8 cellular contexts compared by ENCODE assay signal in the genomic region with DNA sequence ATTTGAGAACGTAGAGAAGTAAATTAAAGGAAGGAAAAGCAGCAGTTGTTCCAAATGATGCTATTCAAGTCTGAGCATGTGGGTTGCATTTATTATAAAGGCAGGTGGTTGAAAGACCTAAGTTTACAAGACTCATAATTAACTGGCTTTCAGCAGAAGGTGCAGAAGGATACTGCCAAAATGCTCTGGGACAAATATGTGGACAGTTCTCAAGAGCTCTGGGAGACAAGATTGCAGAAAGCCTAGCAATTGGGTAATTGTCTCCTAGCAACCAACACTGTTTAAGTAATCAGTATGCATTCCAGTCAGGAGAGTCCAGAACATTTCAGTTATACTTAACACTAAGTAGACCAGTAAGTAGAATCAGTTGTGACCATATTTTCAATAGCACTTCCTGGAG.
A peak's percentile ranks its signal among the peaks of the same experiment; 100 is the strongest.
DNase-seq lines count a peak whose midpoint lies in the region; ATAC-seq and TF ChIP-seq lines count a peak whose summit lies in the region.

No MANE protein-coding gene starts in this region.

- TF ChIP-seq POLR2A in suprapubic skin (IDR thresholded peaks at IDR 0.05), result no peak

- H3K36me3 ChIP-seq in suprapubic skin, result peaks cover 16% of the 10 kb centered on the region

- H3K4me1 ChIP-seq in suprapubic skin, result peaks cover 51% of the 10 kb centered on the region

- peak; percentile 80 for DNase-seq in M059J (ENCODE audit: low read depth)
- peak; percentile 88 for DNase-seq in MCF 10A (ENCODE audit: unreplicated experiment)
- peak; percentile 68 for DNase-seq in kidney tubule cell (ENCODE audit: low spot score)
- DNase-seq in suprapubic skin (ENCODE audit: low spot score in 2 of 2), result no peak
- no peak for DNase-seq in stimulated activated CD4-positive, alpha-beta T cell treated with anti-CD3 and anti-CD28 coated beads, Interleukin-1b, Interleukin-23, amount 100 ng/mL, for 48 hours
- DNase-seq in substantia nigra (lab: John Stamatoyannopoulos, UW), result no peak
- DNase-seq in GM10266 (ENCODE audit: extremely low spot score), result no peak

- no peaks in the 10 kb centered on the region for H3K9me3 ChIP-seq in suprapubic skin

- POLR2A ChIA-PET in MCF 10A (lab: Yijun Ruan, JAX), result interaction anchor here (0.7 to 8.8 kb wide), 14 partner anchors 10 to 150 kb away, joined by 3 to 90 read pairs (median 4); a partner anchor contains a TSS

- H3K27me3 Mint-ChIP-seq in MCF 10A (ENCODE audit: insufficient read depth, unreplicated experiment), result no peaks in the 10 kb centered on the region

- CTCF ChIA-PET in MCF 10A (lab: Yijun Ruan, JAX), result no interaction called here

- no TSS peak for BruUV-seq in MCF 10A (replicated peaks; lab: Mats Ljungman, UMichigan)

- H3K9me3 Mint-ChIP-seq in MCF 10A (ENCODE audit: unreplicated experiment), result no peaks in the 10 kb centered on the region

- ATAC-seq in HG02678 (IDR thresholded peaks at IDR 0.05; ENCODE audit: unreplicated experiment), result no peak

- 16% methylated on average over 1 of the region's 1 CpG for WGBS in suprapubic skin

- peaks cover 46% of the 10 kb centered on the region for H3K4me1 Mint-ChIP-seq in MCF 10A (ENCODE audit: insufficient read depth, unreplicated experiment)

- TF ChIP-seq CTCF in MCF 10A (IDR thresholded peaks at IDR 0.05; ENCODE audit: unreplicated experiment) (no peak), suprapubic skin (IDR thresholded peaks at IDR 0.05) (no peak), GM10266 (IDR thresholded peaks at IDR 0.05; ENCODE audit: control insufficient read depth, insufficient read depth, low read depth, missing control alignments) (no peak)

- TF ChIP-seq EP300 in suprapubic skin (IDR thresholded peaks at IDR 0.05), result no peak

- no peaks in the 10 kb centered on the region for H3K27me3 ChIP-seq in suprapubic skin

- no peak overlapping the region for H3K4me3 ChIP-seq in suprapubic skin

- H3K27ac ChIP-seq in suprapubic skin (peak overlapping the region; percentile 72), substantia nigra (ENCODE audit: low read depth, low read length, poor library complexity, severe bottlenecking) (no peak overlapping the region)

- peak overlapping the region; percentile 82 for H3K27ac Mint-ChIP-seq in MCF 10A (ENCODE audit: low read depth, unreplicated experiment)

- intact Hi-C loops in MCF 10A (cut with micrococcal nuclease), result loop anchor here (1.0 kb wide), 1 partner anchor 51 kb away; no protein-coding TSS in a partner anchor

- H3K4me3 Mint-ChIP-seq in MCF 10A (ENCODE audit: unreplicated experiment), result no peak overlapping the region

- peaks cover 26% of the 10 kb centered on the region for H3K36me3 Mint-ChIP-seq in MCF 10A (ENCODE audit: insufficient read depth, unreplicated experiment)

Comparison
In these comparisons a context has a peak if more than half of its experiments do, and no peak if none do; other contexts are left out.
1. DNase-seq: peak in M059J (single experiment), MCF 10A (single experiment) and kidney tubule cell (single experiment); none in suprapubic skin (0 of 2), stimulated activated CD4-positive, alpha-beta T cell treated with anti-CD3 and anti-CD28 coated beads, Interleukin-1b, Interleukin-23, amount 100 ng/mL, for 48 hours (single experiment), substantia nigra (0 of 49) and GM10266 (single experiment).